27 cellular contexts compared by ENCODE assay signal in the genomic region with DNA sequence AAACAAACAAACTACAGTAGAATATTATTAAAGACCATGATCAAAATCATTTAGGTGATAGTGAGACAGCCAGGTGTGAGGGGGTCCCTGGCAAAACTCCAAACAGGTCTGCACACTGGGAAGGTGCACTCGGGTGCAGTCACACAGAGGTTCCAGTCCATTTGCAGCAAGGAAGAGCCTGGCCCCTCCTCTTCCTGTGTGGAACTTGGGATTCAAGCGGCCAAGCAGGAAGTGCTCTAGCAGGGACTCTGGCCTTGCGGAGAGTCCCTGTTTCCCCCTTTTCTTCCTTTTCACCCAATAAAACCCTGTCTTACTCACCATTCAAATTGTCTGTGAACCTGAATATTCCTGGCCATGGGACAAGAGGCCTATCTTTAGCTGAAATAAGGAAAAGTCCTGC.
"Had no signal": no experiment of that assay in that cellular context is flagged by ENCODE, and none has a peak within 500 bp of the region (broad histone marks: within the 10 kb centered on the region; RNA-seq: fewer than 3 reads in every experiment).

No MANE protein-coding gene starts in this region.

- H3K4me1 Mint-ChIP-seq: activated B cell treated with CpG ODN at 0.5 μM for 24 hours; activated T-helper 17 cell treated with anti-CD3 and anti-CD28 coated beads, Interleukin-2, amount 50 U/mL, for 72 hours; nephron; stimulated activated effector memory CD8-positive, alpha-beta T cell treated with anti-CD3 and anti-CD28 coated beads, Interleukin-12 subunit alpha, Interleukin-12 subunit beta, amount 100 ng/mL, for 72 hours; T-helper 17 cell had no signal

- H3K27ac ChIP-seq: breast epithelium, esophagus muscularis mucosa, foreskin keratinocyte, heart right ventricle, left ventricle myocardium inferior, neutrophil, ovary, right lobe of liver, skin epidermis had no signal

- H3K27me3 Mint-ChIP-seq: activated B cell treated with CpG ODN at 0.5 μM for 24 hours; activated CD8-positive, alpha-beta T cell treated with anti-CD3 and anti-CD28 coated beads for 36 hours; activated T-helper 17 cell treated with anti-CD3 and anti-CD28 coated beads, Interleukin-2, amount 50 U/mL, for 72 hours; progenitor cell of endocrine pancreas; stimulated activated naive CD8-positive, alpha-beta T cell treated with anti-CD3 and anti-CD28 coated beads, Interleukin-15, Interleukin-2, amounts not matched to agents 100 ng/mL and 50 ng/mL, for 24 hours; T-helper 17 cell had no signal

- H3K9me3 ChIP-seq: breast epithelium, esophagus muscularis mucosa, heart right ventricle, left ventricle myocardium inferior, mucosa of descending colon, neutrophil, ovary, right lobe of liver had no signal

- H3K4me3 Mint-ChIP-seq: activated B cell treated with CpG ODN at 0.5 μM for 24 hours; activated CD8-positive, alpha-beta T cell treated with anti-CD3 and anti-CD28 coated beads for 36 hours; activated T-cell treated with anti-CD3 and anti-CD28 coated beads, Interleukin-2, amount 50 U/mL, for 4 hours; activated T-helper 17 cell treated with anti-CD3 and anti-CD28 coated beads, Interleukin-2, amount 50 U/mL, for 72 hours; nephron; stimulated activated effector memory CD8-positive, alpha-beta T cell treated with anti-CD3 and anti-CD28 coated beads, Interleukin-12 subunit alpha, Interleukin-12 subunit beta, amount 100 ng/mL, for 72 hours; stimulated activated naive CD8-positive, alpha-beta T cell treated with anti-CD3 and anti-CD28 coated beads, Interleukin-15, Interleukin-2, amounts not matched to agents 100 ng/mL and 50 ng/mL, for 24 hours; T-helper 17 cell had no signal

- H3K36me3 ChIP-seq: breast epithelium, esophagus muscularis mucosa, heart right ventricle, left ventricle myocardium inferior, neutrophil, ovary, right lobe of liver had no signal

- H3K4me3 ChIP-seq: breast epithelium, esophagus muscularis mucosa, heart right ventricle, left ventricle myocardium inferior, lung, mucosa of descending colon, ovary, right lobe of liver, skin epidermis had no signal

- H3K27ac Mint-ChIP-seq: activated B cell treated with CpG ODN at 0.5 μM for 24 hours; activated CD8-positive, alpha-beta T cell treated with anti-CD3 and anti-CD28 coated beads for 36 hours; activated T-helper 17 cell treated with anti-CD3 and anti-CD28 coated beads, Interleukin-2, amount 50 U/mL, for 72 hours; nephron; progenitor cell of endocrine pancreas; stimulated activated effector memory CD8-positive, alpha-beta T cell treated with anti-CD3 and anti-CD28 coated beads, Interleukin-12 subunit alpha, Interleukin-12 subunit beta, amount 100 ng/mL, for 72 hours; stimulated activated naive CD8-positive, alpha-beta T cell treated with anti-CD3 and anti-CD28 coated beads, Interleukin-15, Interleukin-2, amounts not matched to agents 100 ng/mL and 50 ng/mL, for 24 hours; T-helper 17 cell had no signal

- H3K4me1 ChIP-seq: breast epithelium, esophagus muscularis mucosa, foreskin keratinocyte, heart right ventricle, left ventricle myocardium inferior, right lobe of liver had no signal

- H3K36me3 Mint-ChIP-seq: stimulated activated effector memory CD8-positive, alpha-beta T cell treated with anti-CD3 and anti-CD28 coated beads, Interleukin-12 subunit alpha, Interleukin-12 subunit beta, amount 100 ng/mL, for 72 hours had no signal

- H3K9me3 Mint-ChIP-seq: activated B cell treated with CpG ODN at 0.5 μM for 24 hours; activated CD8-positive, alpha-beta T cell treated with anti-CD3 and anti-CD28 coated beads for 36 hours; activated T-cell treated with anti-CD3 and anti-CD28 coated beads, Interleukin-2, amount 50 U/mL, for 4 hours; activated T-helper 17 cell treated with anti-CD3 and anti-CD28 coated beads, Interleukin-2, amount 50 U/mL, for 72 hours; nephron had no signal

- ATAC-seq: activated CD8-positive, alpha-beta T cell treated with anti-CD3 and anti-CD28 coated beads for 36 hours; activated T-cell treated with anti-CD3 and anti-CD28 coated beads, Interleukin-2, amount 50 U/mL, for 4 hours; activated T-helper 17 cell treated with anti-CD3 and anti-CD28 coated beads, Interleukin-2, amount 50 U/mL, for 72 hours; foreskin keratinocyte; heart right ventricle; mucosa of descending colon; right lobe of liver; stimulated activated effector memory CD8-positive, alpha-beta T cell treated with anti-CD3 and anti-CD28 coated beads, Interleukin-12 subunit alpha, Interleukin-12 subunit beta, amount 100 ng/mL, for 72 hours; T-helper 17 cell had no signal

- DNase-seq: activated B cell treated with CpG ODN at 0.5 μM for 24 hours; activated CD4-positive, alpha-beta T cell treated with anti-CD3 and anti-CD28 coated beads, Interleukin-2, amount 50 U/mL, for 1 hour; activated CD8-positive, alpha-beta T cell treated with anti-CD3 and anti-CD28 coated beads for 36 hours; activated gamma-delta T cell treated with Interleukin-2 at 50 U/mL for 16 hours; activated naive CD4-positive, alpha-beta T cell treated with anti-CD3 and anti-CD28 coated beads, Interleukin-2, amount 50 U/mL, for 16 hours; activated T-cell treated with anti-CD3 and anti-CD28 coated beads, Interleukin-2, amount 50 U/mL, for 4 hours; amniotic stem cell; central memory CD4-positive, alpha-beta T cell; foreskin keratinocyte; heart right ventricle; left ventricle myocardium inferior; mucosa of descending colon; ovary; stimulated activated CD4-positive, alpha-beta T cell treated with anti-CD3 and anti-CD28 coated beads, Interleukin-4, amount 100 ng/mL, for 24 hours; T-helper 17 cell; T1000 had no signal

- H3K27me3 ChIP-seq: breast epithelium, esophagus muscularis mucosa, foreskin keratinocyte, heart right ventricle, neutrophil, ovary, right lobe of liver had no signal
